ENCODE assay signal across 9 cellular contexts in the genomic region with DNA sequence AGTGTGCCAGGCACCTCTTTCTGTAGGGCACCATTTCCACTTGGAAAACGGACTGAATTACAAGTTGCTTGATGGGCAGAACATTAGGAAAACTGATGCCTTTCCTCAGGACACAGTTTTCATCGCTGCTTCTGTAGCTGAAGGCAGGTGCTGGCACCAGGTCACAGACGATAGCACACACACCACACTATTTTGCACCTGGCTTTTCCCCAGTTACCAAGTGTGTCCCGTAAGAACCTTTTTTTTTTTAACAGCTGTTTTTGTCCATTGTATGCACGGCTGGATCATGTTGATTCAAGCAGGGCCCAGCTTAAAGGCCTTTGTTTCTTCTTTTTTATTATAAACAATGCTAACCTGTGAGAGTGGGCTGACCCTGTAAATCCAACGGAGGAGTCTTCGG. TPM values are rescaled to one million over a fixed set of nuclear protein-coding genes. Genes with fewer than 3 reads are reported as not detected.
DNase-seq lines count a peak whose midpoint lies in the region; ATAC-seq and TF ChIP-seq lines count a peak whose summit lies in the region.
"Had no signal": no experiment of that assay in that cellular context is flagged by ENCODE, and none has a peak within 500 bp of the region (broad histone marks: within the 10 kb centered on the region; RNA-seq: fewer than 3 reads in every experiment).

No MANE protein-coding gene starts in this region.

- no peaks in the 10 kb centered on the region for H3K27me3 Mint-ChIP-seq in osteocyte (ENCODE audit: unreplicated experiment)
- H3K27me3 Mint-ChIP-seq in effector memory CD8-positive, alpha-beta T cell, result no peaks in the 10 kb centered on the region

- peaks cover 20% of the 10 kb centered on the region for H3K4me1 Mint-ChIP-seq in osteocyte (ENCODE audit: unreplicated experiment)
- H3K4me1 Mint-ChIP-seq in effector memory CD8-positive, alpha-beta T cell (ENCODE audit: low read depth in 2 of 2), result peaks cover 18 to 20% of the 10 kb centered on the region in 2 donors

- DNase-seq in NCI-H146 (lab: John Stamatoyannopoulos, UW), result peak; percentile 79
- no peak for DNase-seq in osteocyte (ENCODE audit: extremely low spot score, unreplicated experiment)
- no peak for DNase-seq in ecto neural progenitor cell (ENCODE audit: low spot score)
- no peak for DNase-seq in effector memory CD8-positive, alpha-beta T cell
- DNase-seq in iPS-NIHi11 (ENCODE audit: low spot score), result no peak
- DNase-seq: activated CD4-positive, alpha-beta T cell treated with anti-CD3 and anti-CD28 coated beads, Interleukin-2, amount 50 U/mL, for 1 hour had no signal

- H3K27ac ChIP-seq in BLaER1 treated with 17β-estradiol and CSF1 and Interleukin-3, amounts not matched to agents 10 nM and 100 nM, result peak overlapping the region in 10 of 11 experiments; percentile 72 to 87 (median 82); a peak in 18 of 22 replicates
- peak overlapping the region; percentile 78 for H3K27ac ChIP-seq in angular gyrus (ENCODE audit: low read depth, low read length)

- H3K27me3 ChIP-seq in BLaER1 treated with 17β-estradiol and CSF1 and Interleukin-3, amounts not matched to agents 10 nM and 100 nM, result no peaks in the 10 kb centered on the region

- no peak for ATAC-seq in effector memory CD8-positive, alpha-beta T cell (replicated peaks)
- no peak for ATAC-seq in HG03442 (IDR thresholded peaks at IDR 0.05; ENCODE audit: unreplicated experiment)

- no peak overlapping the region; a peak in 1 of 20 replicates for H3K4me3 ChIP-seq in BLaER1 treated with 17β-estradiol and CSF1 and Interleukin-3, amounts not matched to agents 10 nM and 100 nM

- H3K9me3 ChIP-seq in BLaER1 treated with 17β-estradiol and CSF1 and Interleukin-3, amounts not matched to agents 10 nM and 100 nM (replicated peaks in 1 of 11), result peaks cover 0 to 4% (median 0%) of the 10 kb centered on the region in 11 experiments; a peak in 2 of 22 replicates

- peaks cover 22 to 42% (median 23%) of the 10 kb centered on the region in 11 experiments; a peak in 21 of 22 replicates for H4K20me1 ChIP-seq in BLaER1 treated with 17β-estradiol and CSF1 and Interleukin-3, amounts not matched to agents 10 nM and 100 nM

- peak overlapping the region; percentile 6 to 87 (median 62); a peak in 19 of 22 replicates for H3K4me2 ChIP-seq in BLaER1 treated with 17β-estradiol and CSF1 and Interleukin-3, amounts not matched to agents 10 nM and 100 nM

- H3K36me3 ChIP-seq in BLaER1 treated with 17β-estradiol and CSF1 and Interleukin-3, amounts not matched to agents 10 nM and 100 nM, result peaks cover 36 to 75% (median 65%) of the 10 kb centered on the region in 11 experiments

- peak overlapping the region; percentile 54 for H3K27ac Mint-ChIP-seq in osteocyte (ENCODE audit: unreplicated experiment)
- H3K27ac Mint-ChIP-seq in effector memory CD8-positive, alpha-beta T cell, result no peak overlapping the region

- H3K4me3 Mint-ChIP-seq in osteocyte (ENCODE audit: unreplicated experiment), result no peak overlapping the region
- H3K4me3 Mint-ChIP-seq in effector memory CD8-positive, alpha-beta T cell, result no peak overlapping the region

- TF ChIP-seq CTCF in osteocyte (IDR thresholded peaks at IDR 0.05), result no peak

- H3K9me3 Mint-ChIP-seq in osteocyte (ENCODE audit: unreplicated experiment), result no peaks in the 10 kb centered on the region
- H3K9me3 Mint-ChIP-seq in effector memory CD8-positive, alpha-beta T cell, result no peaks in the 10 kb centered on the region

- peaks cover 49 to 65% (median 57%) of the 10 kb centered on the region in 10 experiments for H3K4me1 ChIP-seq in BLaER1 treated with 17β-estradiol and CSF1 and Interleukin-3, amounts not matched to agents 10 nM and 100 nM

- peaks cover 25% of the 10 kb centered on the region for H3K36me3 Mint-ChIP-seq in osteocyte (ENCODE audit: unreplicated experiment)
- peaks cover 32% of the 10 kb centered on the region for H3K36me3 Mint-ChIP-seq in effector memory CD8-positive, alpha-beta T cell (ENCODE audit: insufficient read depth)

- H3K9ac ChIP-seq in BLaER1 treated with 17β-estradiol and CSF1 and Interleukin-3, amounts not matched to agents 10 nM and 100 nM, result peak overlapping the region in 5 of 11 experiments; percentile 54 to 72 (median 66); a peak in 7 of 22 replicates

RNA-seq across cellular contexts. Expression of a gene that starts 1.3 kb away (rescaled TPM):
- 33.7 and 36.4 TPM in 2 replicates for total RNA-seq in osteocyte

RNA-seq across cellular contexts. Expression of a gene that starts 42.8 kb away (rescaled TPM):
- total RNA-seq in osteocyte, result 212 and 226 TPM in 2 replicates
